8 cellular contexts compared by ENCODE assay signal in the genomic region with DNA sequence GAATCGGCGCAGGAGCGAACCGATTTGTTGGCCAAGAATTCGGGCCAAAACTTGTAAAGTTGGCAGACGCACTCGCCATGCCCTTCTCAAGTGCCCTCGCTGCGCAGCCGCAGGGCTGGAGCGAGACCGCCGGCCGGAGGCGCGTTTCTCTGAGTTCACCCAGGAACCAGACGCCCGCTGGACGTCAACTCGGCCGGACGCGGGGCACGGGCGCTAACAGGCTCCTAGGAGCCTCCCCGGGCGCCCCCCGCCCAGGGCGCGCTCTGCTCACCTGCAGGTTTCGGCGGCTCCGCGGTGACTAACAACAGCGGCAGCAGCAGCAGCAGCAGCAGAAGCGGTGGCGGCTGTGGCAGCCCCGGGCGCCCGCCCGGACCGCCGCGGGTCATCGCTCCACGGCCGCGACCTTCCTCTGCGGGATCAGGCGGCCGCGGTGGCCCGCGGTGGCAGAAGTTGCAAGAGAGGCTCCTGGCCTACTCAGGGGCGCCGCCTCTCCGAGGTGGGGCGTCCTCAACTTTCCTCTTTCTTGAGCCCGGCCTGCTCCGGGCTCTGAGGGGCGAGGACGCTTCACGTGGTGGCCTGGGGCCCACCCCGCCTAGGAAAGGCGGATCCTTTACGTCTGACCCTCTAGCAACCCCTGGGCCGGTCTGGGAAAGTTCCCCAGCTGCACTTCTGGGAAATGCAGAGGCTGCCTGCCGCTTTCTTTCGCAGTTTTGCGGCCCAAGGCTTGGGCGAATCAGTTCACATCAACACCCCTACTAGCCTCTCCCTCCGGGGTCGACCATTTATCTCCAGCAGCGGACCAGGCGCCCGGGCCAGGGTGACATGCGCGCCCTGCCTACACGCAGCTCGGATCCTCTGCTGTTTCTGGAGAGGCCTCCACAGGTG. TPM values are rescaled to one million over a fixed set of nuclear protein-coding genes. Genes with fewer than 3 reads are reported as not detected.
DNase-seq lines count a peak whose midpoint lies in the region; ATAC-seq, FAIRE-seq and TF ChIP-seq lines count a peak whose summit lies in the region.

A gene with protein sequence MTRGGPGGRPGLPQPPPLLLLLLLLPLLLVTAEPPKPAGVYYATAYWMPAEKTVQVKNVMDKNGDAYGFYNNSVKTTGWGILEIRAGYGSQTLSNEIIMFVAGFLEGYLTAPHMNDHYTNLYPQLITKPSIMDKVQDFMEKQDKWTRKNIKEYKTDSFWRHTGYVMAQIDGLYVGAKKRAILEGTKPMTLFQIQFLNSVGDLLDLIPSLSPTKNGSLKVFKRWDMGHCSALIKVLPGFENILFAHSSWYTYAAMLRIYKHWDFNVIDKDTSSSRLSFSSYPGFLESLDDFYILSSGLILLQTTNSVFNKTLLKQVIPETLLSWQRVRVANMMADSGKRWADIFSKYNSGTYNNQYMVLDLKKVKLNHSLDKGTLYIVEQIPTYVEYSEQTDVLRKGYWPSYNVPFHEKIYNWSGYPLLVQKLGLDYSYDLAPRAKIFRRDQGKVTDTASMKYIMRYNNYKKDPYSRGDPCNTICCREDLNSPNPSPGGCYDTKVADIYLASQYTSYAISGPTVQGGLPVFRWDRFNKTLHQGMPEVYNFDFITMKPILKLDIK (minus strand): TSS at position 573 of the 885 bp plus-strand sequence. CDS start 187 bp downstream, at position 386.

- peaks cover 7% of the 10 kb centered on the region for H3K27me3 ChIP-seq in HUES6 (ENCODE audit: control insufficient read depth, insufficient read depth, low read length)
- H3K27me3 ChIP-seq in iPS-18a (ENCODE audit: control insufficient read depth, insufficient read depth, low read length): peaks cover 13% of the 10 kb centered on the region
- H3K27me3 ChIP-seq in effector memory CD4-positive, alpha-beta T cell (replicated peaks; ENCODE audit: control insufficient read depth, insufficient read depth, low read length, poor library complexity, severe bottlenecking): peaks cover 5% of the 10 kb centered on the region

- H3K9ac ChIP-seq in HUES6 (ENCODE audit: low read length) (peak within 1 kb of the TSS; percentile 34), iPS-18a (ENCODE audit: low read length) (peak within 1 kb of the TSS; percentile 19)

- H3K36me3 ChIP-seq in HUES6 (ENCODE audit: control insufficient read depth, insufficient read depth, low read length) (no peaks in the 10 kb centered on the region), iPS-18a (ENCODE audit: control insufficient read depth, low read depth, low read length) (no peaks in the 10 kb centered on the region)
- H3K36me3 ChIP-seq in effector memory CD4-positive, alpha-beta T cell (ENCODE audit: control insufficient read depth, insufficient read depth, low read length): no peaks in the 10 kb centered on the region

- H3K9me3 ChIP-seq in HUES6 (ENCODE audit: control insufficient read depth, insufficient read depth, low read depth, low read length): no peaks in the 10 kb centered on the region
- H3K9me3 ChIP-seq in iPS-18a (ENCODE audit: control insufficient read depth, low read depth, low read length): no peaks in the 10 kb centered on the region
- no peaks in the 10 kb centered on the region for H3K9me3 ChIP-seq in effector memory CD4-positive, alpha-beta T cell (ENCODE audit: control insufficient read depth, low read length)

- ATAC-seq in HG02623 (IDR thresholded peaks at IDR 0.05; ENCODE audit: unreplicated experiment): no peak

- TF ChIP-seq POLR2A in GM12891 (IDR thresholded peaks at IDR 0.05; ENCODE audit: low read depth, low read length): no peak

- H3K4me3 ChIP-seq in HUES6 (ENCODE audit: low read depth, low read length): peak within 1 kb of the TSS; percentile 58
- peak within 1 kb of the TSS; percentile 51 for H3K4me3 ChIP-seq in iPS-18a (ENCODE audit: low read length)
- H3K4me3 ChIP-seq in effector memory CD4-positive, alpha-beta T cell (ENCODE audit: insufficient read depth, low read depth, low read length, poor library complexity, severe bottlenecking): no peak within 1 kb of the TSS

- H3K4me1 ChIP-seq in HUES6 (ENCODE audit: control insufficient read depth, insufficient read depth, low read length) (peaks cover 17% of the 10 kb centered on the region), iPS-18a (ENCODE audit: control insufficient read depth, low read depth, low read length) (peaks cover 4% of the 10 kb centered on the region)
- H3K4me1 ChIP-seq in effector memory CD4-positive, alpha-beta T cell (ENCODE audit: control insufficient read depth, insufficient read depth, low read length, poor library complexity, severe bottlenecking): peaks cover 5% of the 10 kb centered on the region

- DNase-seq in 8988T: peak; percentile 43
- peak; percentile 51 for DNase-seq in GM12891 (ENCODE audit: insufficient read length, low spot score)
- peak; percentile 74 for DNase-seq in astrocyte of the hippocampus (ENCODE audit: low read depth, low spot score)
- peak; percentile 12 for DNase-seq in renal cortical epithelial cell (ENCODE audit: low read depth)
- no peak for DNase-seq in effector memory CD4-positive, alpha-beta T cell

- no peak within 1 kb of the TSS; the same call in 1 of the 2 replicates for H3K27ac ChIP-seq in HUES6 (ENCODE audit: low read depth, low read length)
- H3K27ac ChIP-seq in iPS-18a (ENCODE audit: low read length): no peak within 1 kb of the TSS
- H3K27ac ChIP-seq in effector memory CD4-positive, alpha-beta T cell (ENCODE audit: insufficient read depth, low read length, poor library complexity, severe bottlenecking): no peak within 1 kb of the TSS

- FAIRE-seq in GM12891 (lab: Jason Lieb, UNC): peak; percentile 81

TF ChIP-seq in GM12891, 5 proteins besides CTCF, POLR2A, EP300 and RAD21:
- TF ChIP-seq POLR2AphosphoS5 (IDR thresholded peaks at IDR 0.05; ENCODE audit: low read depth, low read length) (no peak), PAX5 (IDR thresholded peaks at IDR 0.05; ENCODE audit: insufficient read depth, low read length, severe bottlenecking) (no peak), TAF1 (IDR thresholded peaks at IDR 0.05; ENCODE audit: low read depth, low read length) (no peak), POU2F2 (IDR thresholded peaks at IDR 0.05; ENCODE audit: low read depth, low read length) (no peak), SPI1 (IDR thresholded peaks at IDR 0.05; ENCODE audit: low read depth, low read length) (no peak)

RNA-seq across cellular contexts. Expression of the gene that starts here (rescaled TPM):
- polyA plus RNA-seq in GM12891 (2012; ENCODE audit: low read depth, missing spikeins): 0.98 TPM
- 9.0 and 12.0 TPM in 2 replicates for total RNA-seq in renal cortical epithelial cell

Comparison
In these comparisons a context has a peak if more than half of its experiments do, and no peak if none do; other contexts are left out.
1. DNase-seq: peak in 8988T (single experiment), GM12891 (single experiment), astrocyte of the hippocampus (single experiment) and renal cortical epithelial cell (single experiment); none in effector memory CD4-positive, alpha-beta T cell (0 of 3).